Comparison of ENCODE assay signal across 17 cellular contexts in the genomic region with DNA sequence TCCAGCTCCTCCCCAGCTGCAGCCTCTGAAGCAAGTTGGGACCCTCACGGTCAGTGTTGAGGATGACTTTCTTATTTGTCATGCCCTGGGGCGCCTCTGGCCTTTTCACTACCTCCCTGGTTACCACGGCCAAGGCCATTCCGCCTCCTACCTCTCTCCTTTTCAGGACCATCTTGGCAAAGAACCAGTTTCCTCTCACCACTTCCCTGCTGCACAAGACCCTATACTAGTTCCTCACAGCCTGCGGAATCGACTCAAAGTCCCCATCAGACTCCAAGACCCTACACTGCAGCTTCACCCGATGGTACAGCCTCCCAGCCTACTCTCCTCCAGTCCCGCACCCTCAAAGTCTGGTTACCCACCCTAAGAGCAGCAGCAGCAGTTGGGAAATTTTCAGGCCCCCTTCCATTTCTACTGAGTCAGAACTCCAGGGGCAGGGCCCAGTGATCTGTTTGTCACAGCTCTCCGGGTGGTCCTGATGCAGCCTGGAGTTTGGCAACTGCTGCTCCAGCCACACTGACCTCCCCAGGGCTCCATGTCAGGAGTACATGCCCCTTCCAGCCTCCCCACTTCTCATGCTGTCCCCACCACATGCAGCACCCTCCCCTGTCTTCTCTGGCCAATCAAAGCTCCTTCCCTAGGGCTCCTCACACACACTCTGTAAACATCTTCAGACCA. TPM values are rescaled to one million over a fixed set of nuclear protein-coding genes. Genes with fewer than 3 reads are reported as not detected.
DNase-seq lines count a peak whose midpoint lies in the region; ATAC-seq and TF ChIP-seq lines count a peak whose summit lies in the region.
"Had no signal": no experiment of that assay in that cellular context is flagged by ENCODE, and none has a peak within 500 bp of the region (broad histone marks: within the 10 kb centered on the region; RNA-seq: fewer than 3 reads in every experiment).

No MANE protein-coding gene starts in this region.

- DNase-seq in coronary artery (ENCODE audit: low spot score) (no peak), lung (ENCODE audit: low spot score) (no peak), stomach (no peak), osteocyte (ENCODE audit: extremely low spot score, unreplicated experiment) (no peak)
- DNase-seq: activated CD4-positive, alpha-beta T cell treated with anti-CD3 and anti-CD28 coated beads, Interleukin-2, amount 10 ng/mL, durations not matched to agents 24 days and 14 days; DMS79 treated with DMSO at 0.1 percent for 48 hours; immature natural killer cell; Kasumi-1; midbrain; NCI-H1092 treated with DMSO at 0.1 percent for 48 hours; NCI-H2029 treated with DMSO at 0.1 percent for 48 hours; NCI-H510A; testis had no signal

- no peak overlapping the region for H3K27ac Mint-ChIP-seq in osteocyte (ENCODE audit: unreplicated experiment)
- H3K27ac Mint-ChIP-seq: activated CD4-positive, alpha-beta T cell treated with anti-CD3 and anti-CD28 coated beads, Interleukin-2, amount 10 ng/mL, durations not matched to agents 24 days and 14 days; nephron had no signal

- no peak overlapping the region for H3K4me3 ChIP-seq in HEK293 (ENCODE audit: low read depth, low read length)
- H3K4me3 ChIP-seq in coronary artery = peak overlapping the region; percentile 28
- H3K4me3 ChIP-seq in lung = no peak overlapping the region
- H3K4me3 ChIP-seq in stomach = no peak overlapping the region
- H3K4me3 ChIP-seq: testis had no signal

- no peak for ATAC-seq in lung (ENCODE audit: insufficient read depth, low FRiP score)
- no peak for ATAC-seq in GM21381 (IDR thresholded peaks at IDR 0.05; ENCODE audit: unreplicated experiment)
- no peak for ATAC-seq in GM21360 (IDR thresholded peaks at IDR 0.05; ENCODE audit: unreplicated experiment)

- no peaks in the 10 kb centered on the region for H3K27me3 ChIP-seq in lung (ENCODE audit: control insufficient read depth, insufficient read depth)
- no peaks in the 10 kb centered on the region for H3K27me3 ChIP-seq in stomach
- H3K27me3 ChIP-seq: testis had no signal

- intact Hi-C loops in stomach (cut with DNase I; ENCODE audit: low total_unique reads) = no loop called here

- H3K27me3 Mint-ChIP-seq in osteocyte (ENCODE audit: unreplicated experiment) = no peaks in the 10 kb centered on the region

- POLR2A ChIA-PET in HEK293 (lab: Yijun Ruan, JAX) = no interaction called here

- CTCF ChIA-PET in HEK293 (lab: Yijun Ruan, JAX) = interaction anchor here (0.6 to 1.1 kb wide), 3 partner anchors 10 to 298 kb away, joined by 3 to 4 read pairs (median 3); no protein-coding TSS in a partner anchor

- H3K9me3 ChIP-seq in HEK293 (ENCODE audit: control insufficient read depth, insufficient read depth, low read depth, low read length) (no peaks in the 10 kb centered on the region), lung (ENCODE audit: control insufficient read depth in 2 of 2, insufficient read depth in 1 of 2, low read length in 1 of 2) (no peaks in the 10 kb centered on the region), stomach (no peaks in the 10 kb centered on the region)
- H3K9me3 ChIP-seq: testis had no signal

- H3K4me3 Mint-ChIP-seq in osteocyte (ENCODE audit: unreplicated experiment) = no peak overlapping the region
- H3K4me3 Mint-ChIP-seq: activated CD4-positive, alpha-beta T cell treated with anti-CD3 and anti-CD28 coated beads, Interleukin-2, amount 10 ng/mL, durations not matched to agents 24 days and 14 days; immature natural killer cell; nephron had no signal

- no peaks in the 10 kb centered on the region for H3K36me3 Mint-ChIP-seq in osteocyte (ENCODE audit: unreplicated experiment)
- H3K36me3 Mint-ChIP-seq: immature natural killer cell had no signal

- TF ChIP-seq CTCF in HEK293 (tag by site-specific recombination; IDR thresholded peaks at IDR 0.05) (no peak), coronary artery (IDR thresholded peaks at IDR 0.05) (no peak), lung (IDR thresholded peaks at IDR 0.05; ENCODE audit: control extremely low read depth, extremely low read depth) (no peak), stomach (IDR thresholded peaks at IDR 0.05) (no peak), osteocyte (IDR thresholded peaks at IDR 0.05) (no peak)

- no peak for TF ChIP-seq EP300 in stomach (IDR thresholded peaks at IDR 0.05)

- H3K27ac ChIP-seq in HEK293 (ENCODE audit: extremely low read depth, low read depth, low read length) (no peak overlapping the region), coronary artery (peak overlapping the region in 1 of 2 donors; percentile 63), lung (ENCODE audit: low read depth in 1 of 2, low read length in 1 of 2) (peak overlapping the region; percentile 27 to 50), stomach (peak overlapping the region in 4 of 5 donors; percentile 21 to 63 (median 33))
- H3K27ac ChIP-seq: testis had no signal

- H3K4me1 ChIP-seq in HEK293 (ENCODE audit: control insufficient read depth, insufficient read depth, low read length) = no peaks in the 10 kb centered on the region
- peaks cover 0 to 3% of the 10 kb centered on the region in 2 donors for H3K4me1 ChIP-seq in lung (ENCODE audit: control insufficient read depth in 2 of 2, insufficient read depth in 2 of 2, low read length in 2 of 2)
- H3K4me1 ChIP-seq in stomach = no peaks in the 10 kb centered on the region

- no peaks in the 10 kb centered on the region for H3K9me3 Mint-ChIP-seq in osteocyte (ENCODE audit: unreplicated experiment)
- H3K9me3 Mint-ChIP-seq: activated CD4-positive, alpha-beta T cell treated with anti-CD3 and anti-CD28 coated beads, Interleukin-2, amount 10 ng/mL, durations not matched to agents 24 days and 14 days; immature natural killer cell; nephron had no signal

- H3K36me3 ChIP-seq in HEK293 (ENCODE audit: control insufficient read depth in 2 of 2, insufficient read depth in 1 of 2, low read length in 2 of 2) (no peaks in the 10 kb centered on the region), lung (ENCODE audit: control insufficient read depth in 2 of 2, insufficient read depth in 2 of 2, low read length in 2 of 2) (no peaks in the 10 kb centered on the region), stomach (no peaks in the 10 kb centered on the region)

- no peak for TF ChIP-seq POLR2A in stomach (IDR thresholded peaks at IDR 0.05)

- WGBS in lung, 2 donors = 51 to 62% methylated on average over 9 of the region's 9 CpGs
- 75 to 80% (median 77%) methylated on average over 9 of the region's 9 CpGs for WGBS in stomach, 5 donors

- peaks cover 5% of the 10 kb centered on the region for H3K4me1 Mint-ChIP-seq in osteocyte (ENCODE audit: unreplicated experiment)
- H3K4me1 Mint-ChIP-seq: activated CD4-positive, alpha-beta T cell treated with anti-CD3 and anti-CD28 coated beads, Interleukin-2, amount 10 ng/mL, durations not matched to agents 24 days and 14 days; immature natural killer cell; nephron had no signal

TF ChIP-seq in HEK293, 187 proteins besides CTCF, POLR2A, EP300 and RAD21:
- no peak for TF ChIP-seq ZXDB (tag by site-specific recombination; IDR thresholded peaks at IDR 0.05)
- peak; percentile 95 for TF ChIP-seq ZIC2 (tag by site-specific recombination; IDR thresholded peaks at IDR 0.05)

RNA-seq across cellular contexts. Expression of a gene that starts 5.4 kb away (rescaled TPM):
- 100 to 1,000 TPM; 272 to 285 TPM for total RNA-seq in lung
- polyA plus RNA-seq in lung = 100 to 1,000 TPM in 1 of 2 donors, 10 to 100 TPM in 1; 65.6 to 226 TPM
- total RNA-seq in stomach = 100 to 1,000 TPM in 1 of 5 donors, 10 to 100 TPM in 4; 49.0 to 103 (median 69.6) TPM
- 10 to 100 TPM in 1 of 3 donors, 1 to 10 TPM in 2; 3.1 to 22.7 (median 3.2) TPM for polyA plus RNA-seq in stomach
- total RNA-seq in osteocyte = 0.13 and 0.31 TPM in 2 replicates
- total RNA-seq: activated CD4-positive, alpha-beta T cell treated with anti-CD3 and anti-CD28 coated beads, Interleukin-2, amount 10 ng/mL, durations not matched to agents 24 days and 14 days had no signal

Comparison
In these comparisons a context has a peak if more than half of its experiments do, and no peak if none do; other contexts are left out.
1. RNA of a gene that starts 5.4 kb away (total RNA-seq): 272 to 285 TPM in lung and 49.0 to 103 TPM in stomach; 0.13 to 0.31 TPM in osteocyte; every median in the first group is over 10 times any median in the second.